Comparison of ENCODE assay signal across 10 cellular contexts in the genomic region with DNA sequence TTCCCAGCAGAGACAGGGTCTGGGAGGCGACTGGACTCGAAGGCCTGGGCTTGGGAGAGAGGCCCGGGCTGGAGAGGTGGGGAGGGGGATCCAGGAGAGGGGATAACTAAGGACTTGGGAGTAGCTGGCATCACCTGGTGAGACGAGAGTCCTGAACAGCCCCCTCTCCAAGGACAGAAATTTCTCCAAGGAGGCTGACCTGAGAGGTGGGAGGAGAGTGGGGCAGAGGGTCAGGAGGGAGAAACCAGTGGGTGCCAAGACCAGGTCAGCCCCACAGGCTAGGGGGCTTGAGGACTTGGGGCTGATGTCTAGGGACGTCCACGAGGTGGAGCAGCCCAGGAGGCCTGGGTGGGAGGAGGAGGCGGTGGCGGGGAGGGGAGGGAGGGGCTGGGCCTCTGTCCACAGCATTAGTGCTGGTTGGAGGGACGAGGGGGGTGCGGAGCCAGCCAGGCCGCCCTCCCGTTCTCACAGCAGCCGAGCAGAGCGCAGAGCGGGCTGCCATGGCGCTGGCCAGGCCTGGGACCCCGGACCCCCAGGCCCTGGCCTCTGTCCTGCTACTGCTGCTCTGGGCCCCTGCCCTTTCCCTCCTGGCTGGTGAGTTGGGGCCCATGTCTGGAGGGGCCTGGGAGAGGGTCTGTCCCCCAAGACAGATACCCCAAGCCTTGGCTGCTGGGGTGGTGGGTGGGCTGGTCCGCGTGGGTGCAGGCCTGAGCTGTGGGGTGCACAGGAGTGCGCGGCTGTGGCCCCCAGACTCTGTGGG. TPM values are rescaled to one million over a fixed set of nuclear protein-coding genes. Genes with fewer than 3 reads are reported as not detected.
A peak's percentile ranks its signal among the peaks of the same experiment; 100 is the strongest.
DNase-seq lines count a peak whose midpoint lies in the region; ATAC-seq and TF ChIP-seq lines count a peak whose summit lies in the region.
"Had no signal": no experiment of that assay in that cellular context is flagged by ENCODE, and none has a peak within 500 bp of the region (broad histone marks: within the 10 kb centered on the region; RNA-seq: fewer than 3 reads in every experiment).

A gene (plus strand): TSS at position 437 of the 760 bp plus-strand sequence. CDS start 64 bp downstream, at position 501.

- ATAC-seq in SK-N-SH treated with all-trans-retinoic acid at 6 μM for 48 hours, result no peak
- no peak for ATAC-seq in stimulated activated effector memory CD8-positive, alpha-beta T cell treated with anti-CD3 and anti-CD28 coated beads, Interleukin-12 subunit alpha, Interleukin-12 subunit beta, amount 100 ng/mL, for 72 hours
- ATAC-seq in HG02678 (IDR thresholded peaks at IDR 0.05; ENCODE audit: unreplicated experiment), result no peak
- ATAC-seq in GM19467 (IDR thresholded peaks at IDR 0.05; ENCODE audit: unreplicated experiment), result no peak
- ATAC-seq: activated naive CD8-positive, alpha-beta T cell treated with anti-CD3 and anti-CD28 coated beads, Interleukin-2, amount 50 U/mL, for 24 hours had no signal

- no peaks in the 10 kb centered on the region for H3K9me3 ChIP-seq in SK-N-SH

- peaks cover 0 to 10% of the 10 kb centered on the region in 2 experiments; a peak in 1 of 4 replicates for H3K4me1 ChIP-seq in SK-N-SH (ENCODE audit: control insufficient read depth in 1 of 2, insufficient read depth in 2 of 2, low read depth in 1 of 2, low read length in 1 of 2)

- H3K27ac ChIP-seq in SK-N-SH (ENCODE audit: low read depth in 2 of 2, low read length in 1 of 2), result no peak within 1 kb of the TSS

- no peak within 1 kb of the TSS for H3K4me3 ChIP-seq in SK-N-SH (ENCODE audit: low read depth in 2 of 2, low read length in 1 of 2)

- no peaks in the 10 kb centered on the region for H3K9me2 ChIP-seq in SK-N-SH

- no peak for TF ChIP-seq RAD21 in SK-N-SH (IDR thresholded peaks at IDR 0.05; ENCODE audit: low read length)

- H3K36me3 Mint-ChIP-seq in stimulated activated effector memory CD8-positive, alpha-beta T cell treated with anti-CD3 and anti-CD28 coated beads, Interleukin-12 subunit alpha, Interleukin-12 subunit beta, amount 100 ng/mL, for 72 hours, result no peaks in the 10 kb centered on the region

- no peaks in the 10 kb centered on the region for H3K36me3 ChIP-seq in SK-N-SH (replicated peaks in 1 of 2; ENCODE audit: control insufficient read depth in 1 of 2, insufficient read depth in 2 of 2, low read length in 1 of 2)

- DNase-seq in SK-N-SH (peak; percentile 42), astrocyte of the hippocampus (ENCODE audit: low read depth, low spot score) (peak; percentile 76), iPS-NIHi11 (ENCODE audit: low spot score) (peak; percentile 64), germinal center (ENCODE audit: low spot score) (no peak)
- no peak for DNase-seq in stimulated activated effector memory CD8-positive, alpha-beta T cell treated with anti-CD3 and anti-CD28 coated beads, Interleukin-12 subunit alpha, Interleukin-12 subunit beta, amount 100 ng/mL, for 72 hours (ENCODE audit: low spot score in 2 of 2)
- DNase-seq: activated naive CD8-positive, alpha-beta T cell treated with anti-CD3 and anti-CD28 coated beads, Interleukin-2, amount 50 U/mL, for 24 hours had no signal

- H3K27ac Mint-ChIP-seq in stimulated activated effector memory CD8-positive, alpha-beta T cell treated with anti-CD3 and anti-CD28 coated beads, Interleukin-12 subunit alpha, Interleukin-12 subunit beta, amount 100 ng/mL, for 72 hours, result peak within 1 kb of the TSS; percentile 76
- H3K27ac Mint-ChIP-seq: activated naive CD8-positive, alpha-beta T cell treated with anti-CD3 and anti-CD28 coated beads, Interleukin-2, amount 50 U/mL, for 24 hours had no signal

- H3K79me2 ChIP-seq in SK-N-SH (ENCODE audit: insufficient read depth), result no peaks in the 10 kb centered on the region

- no peaks in the 10 kb centered on the region for H3K9me3 Mint-ChIP-seq in stimulated activated effector memory CD8-positive, alpha-beta T cell treated with anti-CD3 and anti-CD28 coated beads, Interleukin-12 subunit alpha, Interleukin-12 subunit beta, amount 100 ng/mL, for 72 hours
- H3K9me3 Mint-ChIP-seq: activated naive CD8-positive, alpha-beta T cell treated with anti-CD3 and anti-CD28 coated beads, Interleukin-2, amount 50 U/mL, for 24 hours had no signal

- 0 out of 2 replicates have a peak, but pooled peaks cover 4% of the 10 kb centered on the region for H4K20me1 ChIP-seq in SK-N-SH (ENCODE audit: insufficient read depth)

- TF ChIP-seq CTCF in SK-N-SH (IDR thresholded peaks at IDR 0.05), result no peak

- CTCF ChIA-PET in SK-N-SH (lab: Yijun Ruan, JAX), result interaction anchor here (0.8 to 10.4 kb wide), 9 partner anchors 12 to 365 kb away, joined by 3 to 331 read pairs (median 5); no protein-coding TSS in a partner anchor

- H3K4me3 Mint-ChIP-seq in stimulated activated effector memory CD8-positive, alpha-beta T cell treated with anti-CD3 and anti-CD28 coated beads, Interleukin-12 subunit alpha, Interleukin-12 subunit beta, amount 100 ng/mL, for 72 hours, result no peak within 1 kb of the TSS
- H3K4me3 Mint-ChIP-seq: activated naive CD8-positive, alpha-beta T cell treated with anti-CD3 and anti-CD28 coated beads, Interleukin-2, amount 50 U/mL, for 24 hours had no signal

- no peak within 1 kb of the TSS for H3K9ac ChIP-seq in SK-N-SH

- no peak for TF ChIP-seq EP300 in SK-N-SH (IDR thresholded peaks at IDR 0.05; ENCODE audit: borderline replicate concordance in 1 of 2, low read depth in 1 of 2, low read length in 1 of 2)

- H3F3A ChIP-seq in SK-N-SH (replicated peaks; ENCODE audit: insufficient read depth), result no peaks in the 10 kb centered on the region

- 72% methylated on average over 12 of the region's 21 CpGs for WGBS in SK-N-SH (ENCODE audit: low lambda C conversion rate)

- H2AFZ ChIP-seq in SK-N-SH (ENCODE audit: low read depth), result no peak within 1 kb of the TSS

- peaks cover 14% of the 10 kb centered on the region for H3K4me1 Mint-ChIP-seq in stimulated activated effector memory CD8-positive, alpha-beta T cell treated with anti-CD3 and anti-CD28 coated beads, Interleukin-12 subunit alpha, Interleukin-12 subunit beta, amount 100 ng/mL, for 72 hours

- H3K27me3 ChIP-seq in SK-N-SH (ENCODE audit: insufficient read depth), result peaks cover 6% of the 10 kb centered on the region

- POLR2A ChIA-PET in SK-N-SH (lab: Yijun Ruan, JAX), result no interaction called here

- H3K4me2 ChIP-seq in SK-N-SH, result no peak within 1 kb of the TSS

TF ChIP-seq in SK-N-SH, 30 proteins besides CTCF, POLR2A, EP300 and RAD21:
- no peak for TF ChIP-seq RXRA (IDR thresholded peaks at IDR 0.05; ENCODE audit: borderline replicate concordance, low read depth)
- TF ChIP-seq TCF12 (IDR thresholded peaks at IDR 0.05), result no peak

TF ChIP-seq in SK-N-SH treated with all-trans-retinoic acid at 6 μM for 48 hours, 23 proteins besides CTCF, POLR2A, EP300 and RAD21:
- TF ChIP-seq ZFP30 (CRISPR knock-in tag; IDR thresholded peaks at IDR 0.05) (no peak), ZFP3 (CRISPR knock-in tag; IDR thresholded peaks at IDR 0.05) (no peak), ZNF70 (CRISPR knock-in tag; IDR thresholded peaks at IDR 0.05) (no peak), RARB (CRISPR knock-in tag; IDR thresholded peaks at IDR 0.05) (no peak)

RNA-seq across cellular contexts. Expression of the gene that starts here (rescaled TPM):
- polyA plus RNA-seq in SK-N-SH (2012; rRNA removed), result not detected in 2 replicates
- polyA plus RNA-seq in SK-N-SH (2012; cell fraction: cytosol; rRNA removed), result under 0.01 TPM in 2 replicates
- polyA plus RNA-seq in SK-N-SH (2012; cell fraction: nucleus; rRNA removed), result 0.02 and 0.05 TPM in 2 replicates
- polyA plus RNA-seq: liver had no signal

Comparison
In these comparisons a context has a peak if more than half of its experiments do, and no peak if none do; other contexts are left out.
1. Peak in DNase-seq in SK-N-SH; RNA of the gene not detected or under 1 TPM.
2. DNase-seq: peak in astrocyte of the hippocampus (single experiment) and iPS-NIHi11 (single experiment); none in stimulated activated effector memory CD8-positive, alpha-beta T cell treated with anti-CD3 and anti-CD28 coated beads, Interleukin-12 subunit alpha, Interleukin-12 subunit beta, amount 100 ng/mL, for 72 hours (0 of 2) and germinal center (single experiment).